In genomic region chr3:127226946-127227842, GRCh38 we compare ENCODE assay signal across 11 cellular contexts. TPM values are rescaled to one million over a fixed set of nuclear protein-coding genes. Genes with fewer than 3 reads are reported as not detected.
DNase-seq lines count a peak whose midpoint lies in the region; TF ChIP-seq lines count a peak whose summit lies in the region.
"Had no signal": no experiment of that assay in that cellular context is flagged by ENCODE, and none has a peak within 500 bp of the region (broad histone marks: within the 10 kb centered on the region; RNA-seq: fewer than 3 reads in every experiment).

No MANE protein-coding gene starts in this region.

- peaks cover 13% of the 10 kb centered on the region for H3K9me3 ChIP-seq in Loucy (ENCODE audit: insufficient read depth, low read depth, low read length)
- H3K9me3 ChIP-seq in mammary epithelial cell (replicated peaks; ENCODE audit: insufficient read depth, low read length), result peaks cover 5% of the 10 kb centered on the region
- H3K9me3 ChIP-seq: gastrocnemius medialis had no signal

- H3K79me2 ChIP-seq in Loucy (ENCODE audit: insufficient read depth, low read length), result peaks cover 42% of the 10 kb centered on the region
- no peaks in the 10 kb centered on the region for H3K79me2 ChIP-seq in mammary epithelial cell (ENCODE audit: insufficient read depth, low read length)

- H3K36me3 ChIP-seq in Loucy (ENCODE audit: insufficient read depth, low read length) (no peaks in the 10 kb centered on the region), mammary epithelial cell (ENCODE audit: insufficient read depth, low read length) (no peaks in the 10 kb centered on the region)
- H3K36me3 ChIP-seq: gastrocnemius medialis, thoracic aorta had no signal

- CTCF ChIA-PET in mammary epithelial cell (lab: Charles Lee; ENCODE audit: low non-redundant PET), result no interaction called here

- dilution Hi-C loops in mammary epithelial cell (cut with HindIII; ENCODE audit: low sequenced_read_pairs), result no loop called here

- no peaks in the 10 kb centered on the region for H3K27me3 ChIP-seq in Loucy (ENCODE audit: insufficient read depth, low read length, poor library complexity, severe bottlenecking)
- H3K27me3 ChIP-seq in mammary epithelial cell (ENCODE audit: insufficient read depth, low read length), result no peaks in the 10 kb centered on the region

- no peaks in the 10 kb centered on the region; the same call in 1 of the 2 replicates for H3F3A ChIP-seq in Loucy (ENCODE audit: low read depth)

- H3K4me1 Mint-ChIP-seq in T-helper 1 cell treated with Interleukin-12 subunit alpha and Interleukin-12 subunit beta and Interleukin-4 antibody, amounts not matched to agents 30 μg/mL and 1 μg/mL, for 36 hours (ENCODE audit: low read depth), result peaks cover 6% of the 10 kb centered on the region
- peaks cover 3% of the 10 kb centered on the region for H3K4me1 Mint-ChIP-seq in progenitor cell of endocrine pancreas (ENCODE audit: low read depth)

- peak overlapping the region; percentile 76 for H3K4me3 ChIP-seq in Loucy (ENCODE audit: low read length, poor library complexity, severe bottlenecking)
- no peak overlapping the region for H3K4me3 ChIP-seq in mammary epithelial cell (replicated peaks in 1 of 3; ENCODE audit: insufficient read depth in 1 of 3, low read depth in 2 of 3, low read length in 3 of 3)
- H3K4me3 ChIP-seq: gastrocnemius medialis, thoracic aorta had no signal

- H3K4me1 ChIP-seq in Loucy (ENCODE audit: insufficient read depth, low read length, poor library complexity, severe bottlenecking) (peaks cover 57% of the 10 kb centered on the region), mammary epithelial cell (ENCODE audit: insufficient read depth, low read length) (peaks cover 13% of the 10 kb centered on the region)
- H3K4me1 ChIP-seq: gastrocnemius medialis had no signal

- intact Hi-C loops in mammary epithelial cell (cut with micrococcal nuclease), result no loop called here

- H3K27ac ChIP-seq in mammary epithelial cell (ENCODE audit: insufficient read depth, low read depth, low read length), result no peak overlapping the region
- H3K27ac ChIP-seq: gastrocnemius medialis, thoracic aorta had no signal

- peak overlapping the region; percentile 23 for H3K4me3 Mint-ChIP-seq in T-helper 1 cell treated with Interleukin-12 subunit alpha and Interleukin-12 subunit beta and Interleukin-4 antibody, amounts not matched to agents 30 μg/mL and 1 μg/mL, for 36 hours
- peak overlapping the region; percentile 25 for H3K4me3 Mint-ChIP-seq in progenitor cell of endocrine pancreas (ENCODE audit: low read depth)

- peak overlapping the region; percentile 85 for H3K9ac ChIP-seq in Loucy (ENCODE audit: low read depth, low read length, poor library complexity, severe bottlenecking)
- H3K9ac ChIP-seq in mammary epithelial cell (ENCODE audit: insufficient read depth, low read length), result no peak overlapping the region

- DNase-seq in T-helper 1 cell (no peak), mammary epithelial cell (peak; percentile 34), progenitor cell of endocrine pancreas (ENCODE audit: low spot score, unreplicated experiment) (no peak), GM10266 (ENCODE audit: extremely low spot score) (no peak), NCI-H748 treated with DMSO at 0.1 percent for 48 hours (lab: John Stamatoyannopoulos, UW) (no peak), HuH-7 (ENCODE audit: low spot score) (no peak)
- DNase-seq: 8988T had no signal

- H3K9me3 Mint-ChIP-seq in T-helper 1 cell treated with Interleukin-12 subunit alpha and Interleukin-12 subunit beta and Interleukin-4 antibody, amounts not matched to agents 30 μg/mL and 1 μg/mL, for 36 hours, result peaks cover 26% of the 10 kb centered on the region
- H3K9me3 Mint-ChIP-seq in progenitor cell of endocrine pancreas (ENCODE audit: low read depth), result peaks cover 8% of the 10 kb centered on the region

- TF ChIP-seq CTCF in Loucy (conservative IDR thresholded peaks at IDR 0.05; ENCODE audit: low read length) (no peak), mammary epithelial cell (conservative IDR thresholded peaks at IDR 0.05 in 1 of 2, IDR thresholded peaks at IDR 0.05 in 1 of 2; ENCODE audit: extremely low read depth in 1 of 2, insufficient read depth in 1 of 2, low read depth in 1 of 2, low read length in 2 of 2) (no peak), progenitor cell of endocrine pancreas (IDR thresholded peaks at IDR 0.05; ENCODE audit: unreplicated experiment) (no peak), GM10266 (IDR thresholded peaks at IDR 0.05; ENCODE audit: control insufficient read depth, insufficient read depth, low read depth, missing control alignments) (no peak)

- BruUV-seq in mammary epithelial cell (replicated peaks; lab: Mats Ljungman, UMichigan), result no TSS peak

- H2AFZ ChIP-seq in Loucy (ENCODE audit: low read length) (no peak overlapping the region), mammary epithelial cell (ENCODE audit: low read depth, low read length) (peak overlapping the region; percentile 74)

- H3K4me2 ChIP-seq in Loucy (ENCODE audit: low read depth, low read length, poor library complexity, severe bottlenecking) (peak overlapping the region; percentile 77), mammary epithelial cell (ENCODE audit: insufficient read depth, low read depth, low read length) (peak overlapping the region; percentile 23)

- WGBS in mammary epithelial cell (ENCODE audit: low coverage, missing lambda C conversion rate), result 65% methylated on average over 6 of the region's 22 CpGs

- in situ Hi-C loops in mammary epithelial cell (cut with MboI; ENCODE audit: low sequenced_read_pairs in 2 of 2), result no loop called here

- H3K36me3 Mint-ChIP-seq in T-helper 1 cell treated with Interleukin-12 subunit alpha and Interleukin-12 subunit beta and Interleukin-4 antibody, amounts not matched to agents 30 μg/mL and 1 μg/mL, for 36 hours (ENCODE audit: low read depth), result peaks cover 1% of the 10 kb centered on the region
- H3K36me3 Mint-ChIP-seq in progenitor cell of endocrine pancreas (ENCODE audit: insufficient read depth), result no peaks in the 10 kb centered on the region

- H3K9me2 ChIP-seq in Loucy (replicated peaks; ENCODE audit: low read depth, low read length), result no peaks in the 10 kb centered on the region

- H4K20me1 ChIP-seq in Loucy (ENCODE audit: insufficient read depth, low read length, poor library complexity, severe bottlenecking) (peaks cover 5% of the 10 kb centered on the region), mammary epithelial cell (ENCODE audit: insufficient read depth, low read length) (no peaks in the 10 kb centered on the region)

- no peak overlapping the region for H3K27ac Mint-ChIP-seq in T-helper 1 cell treated with Interleukin-12 subunit alpha and Interleukin-12 subunit beta and Interleukin-4 antibody, amounts not matched to agents 30 μg/mL and 1 μg/mL, for 36 hours
- no peak overlapping the region for H3K27ac Mint-ChIP-seq in progenitor cell of endocrine pancreas

- H3K27me3 Mint-ChIP-seq in T-helper 1 cell treated with Interleukin-12 subunit alpha and Interleukin-12 subunit beta and Interleukin-4 antibody, amounts not matched to agents 30 μg/mL and 1 μg/mL, for 36 hours (ENCODE audit: low read depth), result no peaks in the 10 kb centered on the region
- H3K27me3 Mint-ChIP-seq in progenitor cell of endocrine pancreas, result peaks cover 22% of the 10 kb centered on the region

RNA-seq across cellular contexts. Expression of gene PRR23E, which starts 34.3 kb away (rescaled TPM):
- total RNA-seq in mammary epithelial cell (not detected), progenitor cell of endocrine pancreas (not detected in 2 replicates)
- not detected for polyA plus RNA-seq in mammary epithelial cell
- polyA minus RNA-seq in mammary epithelial cell, result not detected
- total RNA-seq: gastrocnemius medialis, thoracic aorta had no signal
